1 cellular context compared by ENCODE assay signal in the genomic region with DNA sequence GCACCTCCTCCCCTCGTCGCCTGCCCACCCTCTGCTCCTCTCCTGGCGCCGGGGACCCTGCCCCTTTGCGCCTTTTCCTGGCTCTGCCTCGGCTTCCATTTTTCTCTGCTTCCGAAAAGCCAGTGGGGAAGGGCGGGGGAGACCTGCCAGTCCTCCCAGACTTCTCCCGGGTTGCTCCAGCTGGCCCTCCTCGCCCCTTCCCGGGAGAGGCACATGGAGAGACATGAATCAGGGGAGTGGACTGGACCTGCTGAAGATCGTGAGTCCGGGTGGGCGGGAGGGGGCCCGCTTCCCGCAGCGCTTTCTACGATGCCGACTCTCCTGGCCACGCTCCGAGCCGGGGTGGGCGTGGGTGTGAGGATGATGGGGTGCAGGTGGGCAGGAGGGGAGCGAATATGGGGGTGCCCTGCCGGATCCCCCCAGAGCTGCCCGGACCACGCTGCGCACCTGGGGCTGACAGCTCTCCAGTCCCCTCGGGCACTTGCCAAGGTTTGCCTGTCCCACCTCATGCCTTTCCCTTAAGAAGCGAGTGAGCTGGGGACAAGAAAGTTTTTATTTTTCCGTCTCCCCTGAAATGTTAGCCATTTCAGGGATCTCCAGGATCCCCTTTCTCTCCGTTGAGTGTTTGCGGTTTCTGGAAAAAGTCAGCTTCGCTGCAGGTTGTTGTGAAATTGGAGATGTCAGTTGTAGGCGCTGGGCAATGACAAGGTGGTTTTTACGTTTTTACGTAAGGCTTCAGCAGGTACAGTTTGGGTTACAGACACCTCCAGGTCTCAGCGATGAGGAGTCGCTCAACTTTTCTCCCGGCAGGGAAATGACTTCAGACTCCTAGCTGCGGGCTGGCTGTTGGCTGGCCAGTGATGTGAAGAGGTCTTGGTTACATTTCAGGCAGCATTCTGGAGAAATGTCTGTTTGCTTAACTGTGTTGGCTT.
TF ChIP-seq lines count a peak whose summit lies in the region.

No MANE protein-coding gene starts in this region.

TF ChIP-seq in A549, 52 proteins besides CTCF, POLR2A, EP300 and RAD21 (continued from another document):
- TF ChIP-seq RFX5 (IDR thresholded peaks at IDR 0.05) (no peak), MAZ (IDR thresholded peaks at IDR 0.05; ENCODE audit: borderline replicate concordance, low read depth, low read length) (no peak), FOXS1 (CRISPR knock-in tag; IDR thresholded peaks at IDR 0.05) (no peak), MYC (IDR thresholded peaks at IDR 0.05; ENCODE audit: borderline replicate concordance, low read length) (no peak), NPAS2 (CRISPR knock-in tag; IDR thresholded peaks at IDR 0.05; ENCODE audit: borderline replicate concordance) (no peak), TFCP2L1 (CRISPR knock-in tag; IDR thresholded peaks at IDR 0.05) (no peak), POLR2AphosphoS2 (conservative IDR thresholded peaks at IDR 0.05; ENCODE audit: low read length) (no peak), ZC3H11A (IDR thresholded peaks at IDR 0.05) (no peak), NFE2L2 (conservative IDR thresholded peaks at IDR 0.05; ENCODE audit: low read length) (no peak), RCOR1 (IDR thresholded peaks at IDR 0.05; ENCODE audit: low read depth, low read length) (no peak)
- TF ChIP-seq, protein P1, sequence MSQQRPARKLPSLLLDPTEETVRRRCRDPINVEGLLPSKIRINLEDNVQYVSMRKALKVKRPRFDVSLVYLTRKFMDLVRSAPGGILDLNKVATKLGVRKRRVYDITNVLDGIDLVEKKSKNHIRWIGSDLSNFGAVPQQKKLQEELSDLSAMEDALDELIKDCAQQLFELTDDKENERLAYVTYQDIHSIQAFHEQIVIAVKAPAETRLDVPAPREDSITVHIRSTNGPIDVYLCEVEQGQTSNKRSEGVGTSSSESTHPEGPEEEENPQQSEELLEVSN (IDR thresholded peaks at IDR 0.05; ENCODE audit: borderline replicate concordance, low read depth) = no peak
- TF ChIP-seq, protein P2, sequence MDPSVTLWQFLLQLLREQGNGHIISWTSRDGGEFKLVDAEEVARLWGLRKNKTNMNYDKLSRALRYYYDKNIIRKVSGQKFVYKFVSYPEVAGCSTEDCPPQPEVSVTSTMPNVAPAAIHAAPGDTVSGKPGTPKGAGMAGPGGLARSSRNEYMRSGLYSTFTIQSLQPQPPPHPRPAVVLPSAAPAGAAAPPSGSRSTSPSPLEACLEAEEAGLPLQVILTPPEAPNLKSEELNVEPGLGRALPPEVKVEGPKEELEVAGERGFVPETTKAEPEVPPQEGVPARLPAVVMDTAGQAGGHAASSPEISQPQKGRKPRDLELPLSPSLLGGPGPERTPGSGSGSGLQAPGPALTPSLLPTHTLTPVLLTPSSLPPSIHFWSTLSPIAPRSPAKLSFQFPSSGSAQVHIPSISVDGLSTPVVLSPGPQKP (IDR thresholded peaks at IDR 0.05; ENCODE audit: low read depth, low read length) = no peak
- TF ChIP-seq, protein P3, sequence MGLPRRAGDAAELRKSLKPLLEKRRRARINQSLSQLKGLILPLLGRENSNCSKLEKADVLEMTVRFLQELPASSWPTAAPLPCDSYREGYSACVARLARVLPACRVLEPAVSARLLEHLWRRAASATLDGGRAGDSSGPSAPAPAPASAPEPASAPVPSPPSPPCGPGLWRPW (IDR thresholded peaks at IDR 0.05) = no peak
